10 cellular contexts compared by ENCODE assay signal in the genomic region with DNA sequence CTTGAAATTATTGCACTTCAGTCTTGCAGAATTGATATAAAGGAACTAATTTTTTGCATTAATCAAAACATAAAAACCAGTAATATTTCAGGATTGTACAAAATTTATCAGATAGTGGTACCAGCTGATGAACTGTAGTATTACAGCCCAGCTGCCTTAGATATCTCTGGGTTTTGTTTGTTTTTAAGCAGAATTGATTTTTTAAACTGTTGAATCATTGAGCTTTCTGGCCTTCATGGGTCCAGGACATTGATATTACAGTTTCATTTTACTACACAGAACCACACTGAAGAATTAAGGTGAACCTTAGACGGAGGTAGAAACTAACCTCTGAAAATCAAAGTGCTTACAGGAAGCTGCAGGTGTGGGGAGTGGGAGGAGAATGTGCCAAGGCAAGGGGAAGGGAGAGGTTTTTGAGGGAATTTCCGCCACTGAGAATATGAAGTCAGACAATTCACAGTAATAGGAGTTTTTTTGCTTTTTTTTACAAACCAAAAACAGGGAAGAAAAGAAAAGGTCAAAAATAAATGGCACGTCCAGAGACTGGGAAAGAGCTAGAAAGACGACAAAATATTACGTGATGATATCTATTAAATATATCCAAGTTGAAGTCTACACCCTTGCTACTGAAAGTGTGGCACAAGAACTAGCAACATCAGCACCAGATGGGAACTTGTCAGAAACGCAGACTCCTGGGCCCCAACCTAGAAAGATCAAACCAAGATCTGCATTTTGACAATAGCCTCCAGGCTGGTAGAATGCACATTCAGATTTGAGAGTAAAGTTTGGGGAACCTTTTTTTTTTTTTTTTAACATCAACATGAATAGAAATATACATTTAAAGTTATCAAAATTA. TPM values are rescaled to one million over a fixed set of nuclear protein-coding genes. Genes with fewer than 3 reads are reported as not detected.
DNase-seq lines count a peak whose midpoint lies in the region; ATAC-seq lines count a peak whose summit lies in the region.
"Had no signal": no experiment of that assay in that cellular context is flagged by ENCODE, and none has a peak within 500 bp of the region (broad histone marks: within the 10 kb centered on the region; RNA-seq: fewer than 3 reads in every experiment).

No MANE protein-coding gene starts in this region.

- H3K9me3 ChIP-seq in trophoblast cell (ENCODE audit: insufficient read depth, low read depth, low read length) = no peaks in the 10 kb centered on the region
- H3K9me3 ChIP-seq: psoas muscle had no signal

- H2BK5ac ChIP-seq in trophoblast cell (ENCODE audit: low read depth, low read length, poor library complexity) = no peak overlapping the region

- no peak overlapping the region for H3K4me3 ChIP-seq in trophoblast cell (ENCODE audit: low read depth, low read length)
- H3K4me3 ChIP-seq: dorsolateral prefrontal cortex, psoas muscle had no signal

- H3K14ac ChIP-seq in trophoblast cell (ENCODE audit: low read length) = no peak overlapping the region

- peaks cover 20% of the 10 kb centered on the region for H3K4me1 Mint-ChIP-seq in activated T-cell treated with anti-CD3 and anti-CD28 coated beads, Interleukin-2, amount 50 U/mL, for 24 hours (ENCODE audit: low read depth)
- no peaks in the 10 kb centered on the region for H3K4me1 Mint-ChIP-seq in immature natural killer cell

- H3K9me3 Mint-ChIP-seq in activated T-cell treated with anti-CD3 and anti-CD28 coated beads, Interleukin-2, amount 50 U/mL, for 24 hours = no peaks in the 10 kb centered on the region
- no peaks in the 10 kb centered on the region for H3K9me3 Mint-ChIP-seq in immature natural killer cell

- H3K79me1 ChIP-seq in trophoblast cell (ENCODE audit: low read length) = peaks cover 3% of the 10 kb centered on the region

- H3K79me2 ChIP-seq in trophoblast cell (ENCODE audit: control insufficient read depth, insufficient read depth, low read length, poor library complexity) = no peaks in the 10 kb centered on the region

- H3K27me3 Mint-ChIP-seq in activated T-cell treated with anti-CD3 and anti-CD28 coated beads, Interleukin-2, amount 50 U/mL, for 24 hours = peaks cover 12% of the 10 kb centered on the region
- H3K27me3 Mint-ChIP-seq in immature natural killer cell (ENCODE audit: low read depth in 3 of 3) = peaks cover 0 to 2% (median 2%) of the 10 kb centered on the region in 3 donors

- no peak overlapping the region for H3K4me2 ChIP-seq in trophoblast cell (ENCODE audit: low read length)

- H2AK5ac ChIP-seq in trophoblast cell (ENCODE audit: low read length) = no peak overlapping the region

- H3K27ac Mint-ChIP-seq in activated T-cell treated with anti-CD3 and anti-CD28 coated beads, Interleukin-2, amount 50 U/mL, for 24 hours = peak overlapping the region; percentile 6
- H3K27ac Mint-ChIP-seq in immature natural killer cell = no peak overlapping the region

- H3K4me3 Mint-ChIP-seq in activated T-cell treated with anti-CD3 and anti-CD28 coated beads, Interleukin-2, amount 50 U/mL, for 24 hours = peak overlapping the region; percentile 34
- no peak overlapping the region for H3K4me3 Mint-ChIP-seq in immature natural killer cell

- H4K12ac ChIP-seq in trophoblast cell (ENCODE audit: low read depth, low read length) = no peak overlapping the region

- H4K8ac ChIP-seq in trophoblast cell (ENCODE audit: low read depth, low read length) = peak overlapping the region; percentile 28

- H2AFZ ChIP-seq in trophoblast cell (ENCODE audit: insufficient read depth, low read length, poor library complexity) = no peak overlapping the region

- DNase-seq in activated T-cell treated with anti-CD3 and anti-CD28 coated beads, Interleukin-2, amount 50 U/mL, for 24 hours = no peak
- no peak for DNase-seq in activated T-cell treated with anti-CD3 and anti-CD28 coated beads, Interleukin-2, amount 50 U/mL, for 1 hour
- DNase-seq in trophoblast cell (no peak), HK-2 (ENCODE audit: unreplicated experiment) (no peak), immature natural killer cell (no peak)
- DNase-seq in stimulated activated CD4-positive, alpha-beta T cell treated with anti-CD3 and anti-CD28 coated beads, Interleukin-2, amount 100 ng/mL, for 48 hours = no peak
- DNase-seq: dorsolateral prefrontal cortex, psoas muscle had no signal

- H3K9ac ChIP-seq in trophoblast cell (ENCODE audit: low read length) = no peak overlapping the region

- H4K91ac ChIP-seq in trophoblast cell (ENCODE audit: low read depth, low read length) = no peak overlapping the region

- WGBS in trophoblast cell (ENCODE audit: extremely low coverage, insufficient coverage, insufficient read length) = no CpG with 5 or more reads among the region's 6 CpGs

- no peaks in the 10 kb centered on the region for H3K27me3 ChIP-seq in trophoblast cell (ENCODE audit: insufficient read depth, low read length)

- no peaks in the 10 kb centered on the region for H3K36me3 ChIP-seq in trophoblast cell (ENCODE audit: control insufficient read depth in 1 of 2, insufficient read depth in 2 of 2, low read length in 2 of 2)

- no peak overlapping the region for H3K27ac ChIP-seq in trophoblast cell (ENCODE audit: low read depth, low read length)
- H3K27ac ChIP-seq: dorsolateral prefrontal cortex, psoas muscle had no signal

- no peak overlapping the region for H2BK120ac ChIP-seq in trophoblast cell (ENCODE audit: insufficient read depth, low read length, poor library complexity)

- H3K23ac ChIP-seq in trophoblast cell (ENCODE audit: low read length) = no peak overlapping the region

- H3K4ac ChIP-seq in trophoblast cell (ENCODE audit: low read depth, low read length) = no peak overlapping the region

- H3K4me1 ChIP-seq in trophoblast cell (ENCODE audit: control insufficient read depth in 1 of 2, insufficient read depth in 2 of 2, low read length in 2 of 2) = peaks cover 0 to 1% of the 10 kb centered on the region in 2 experiments
- H3K4me1 ChIP-seq: psoas muscle had no signal

- no peaks in the 10 kb centered on the region for H3K36me3 Mint-ChIP-seq in activated T-cell treated with anti-CD3 and anti-CD28 coated beads, Interleukin-2, amount 50 U/mL, for 24 hours (ENCODE audit: low read depth)
- no peaks in the 10 kb centered on the region for H3K36me3 Mint-ChIP-seq in immature natural killer cell

- no peak overlapping the region for H2BK12ac ChIP-seq in trophoblast cell (ENCODE audit: low read length)

- ATAC-seq in GM21717 (IDR thresholded peaks at IDR 0.05; ENCODE audit: unreplicated experiment) (peak; percentile 46), HG03565 (IDR thresholded peaks at IDR 0.05; ENCODE audit: unreplicated experiment) (peak; percentile 24)
- ATAC-seq: psoas muscle had no signal

- H3K18ac ChIP-seq in trophoblast cell (ENCODE audit: low read length) = no peak overlapping the region

RNA-seq across cellular contexts. Expression of a gene that starts 40.8 kb away (rescaled TPM):
- 35.1 and 37.3 TPM in 2 replicates for polyA plus RNA-seq in trophoblast cell (2013)
- 10 to 100 TPM in 2 of 3 donors, 1 to 10 TPM in 1; 9.7 to 18.6 (median 11.5) TPM for polyA plus RNA-seq in immature natural killer cell
